In the genomic region with DNA sequence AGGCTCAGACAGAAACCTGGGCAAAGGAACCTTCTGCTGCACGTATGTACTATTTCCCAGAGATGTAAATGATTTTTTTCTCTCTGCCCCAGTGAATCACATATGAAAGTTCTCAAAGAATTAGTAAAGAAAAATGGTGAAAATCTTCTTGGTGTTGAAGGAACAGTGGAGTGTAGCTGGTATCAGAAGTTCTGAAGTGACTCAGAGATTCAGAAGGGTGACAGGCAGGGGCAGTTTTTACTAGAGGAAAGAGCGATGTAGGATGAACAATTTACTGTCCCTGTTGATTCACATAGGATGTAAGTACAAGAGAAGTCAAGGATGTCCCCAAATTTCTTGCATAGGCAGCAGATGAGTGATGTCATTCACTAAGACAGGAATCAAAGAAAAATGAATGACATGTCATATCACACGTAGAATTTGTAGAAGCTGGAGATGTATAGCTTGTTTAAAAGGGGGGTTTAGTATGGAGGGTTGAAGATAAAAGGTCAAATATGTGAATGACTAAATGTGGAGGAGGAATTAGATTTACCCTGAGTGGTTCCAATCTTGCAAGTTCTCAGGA, we compare ENCODE assay signal across 28 cellular contexts. TPM values are rescaled to one million over a fixed set of nuclear protein-coding genes. Genes with fewer than 3 reads are reported as not detected.
DNase-seq lines count a peak whose midpoint lies in the region; ATAC-seq and TF ChIP-seq lines count a peak whose summit lies in the region.
"Had no signal": no experiment of that assay in that cellular context is flagged by ENCODE, and none has a peak within 500 bp of the region (broad histone marks: within the 10 kb centered on the region; RNA-seq: fewer than 3 reads in every experiment).

No MANE protein-coding gene starts in this region.

- H3K9me3 ChIP-seq in heart right ventricle = no peaks in the 10 kb centered on the region
- H3K9me3 ChIP-seq: tibial artery had no signal

- H3K27ac Mint-ChIP-seq in nephron progenitor cell = peak overlapping the region; percentile 62
- H3K27ac Mint-ChIP-seq: activated naive CD4-positive, alpha-beta T cell treated with anti-CD3 and anti-CD28 coated beads, Interleukin-2, amount 10 ng/mL, durations not matched to agents 7 days and 5 days; activated T-cell treated with anti-CD3 and anti-CD28 coated beads, Interleukin-2, amount 50 U/mL, for 24 hours; CD8-positive, alpha-beta memory T cell; naive thymus-derived CD4-positive, alpha-beta T cell; stimulated activated naive CD8-positive, alpha-beta T cell treated with anti-CD3 and anti-CD28 coated beads, Interleukin-15, amount 100 ng/mL, for 72 hours had no signal

- no peak overlapping the region for H3K4me3 Mint-ChIP-seq in nephron progenitor cell
- H3K4me3 Mint-ChIP-seq: activated naive CD4-positive, alpha-beta T cell treated with anti-CD3 and anti-CD28 coated beads, Interleukin-2, amount 10 ng/mL, durations not matched to agents 7 days and 5 days; activated T-cell treated with anti-CD3 and anti-CD28 coated beads, Interleukin-2, amount 50 U/mL, for 24 hours; CD8-positive, alpha-beta memory T cell; naive thymus-derived CD4-positive, alpha-beta T cell; stimulated activated naive CD8-positive, alpha-beta T cell treated with anti-CD3 and anti-CD28 coated beads, Interleukin-15, amount 100 ng/mL, for 72 hours had no signal

- TF ChIP-seq CTCF in heart right ventricle (IDR thresholded peaks at IDR 0.05) = no peak
- no peak for TF ChIP-seq CTCF in nephron progenitor cell (IDR thresholded peaks at IDR 0.05)

- 96 to 97% methylated on average over 3 of the region's 3 CpGs for WGBS in heart right ventricle, 2 donors

- intact Hi-C loops in heart right ventricle (cut with DNase I) (loop anchor here in 1 of 10 donors (5.0 kb wide), 1 partner anchor 34 kb away; no protein-coding TSS in a partner anchor), left ventricle myocardium superior (cut with micrococcal nuclease) (no loop called here)

- peaks cover 51% of the 10 kb centered on the region for H3K4me1 Mint-ChIP-seq in nephron progenitor cell
- H3K4me1 Mint-ChIP-seq: activated naive CD4-positive, alpha-beta T cell treated with anti-CD3 and anti-CD28 coated beads, Interleukin-2, amount 10 ng/mL, durations not matched to agents 7 days and 5 days; CD8-positive, alpha-beta memory T cell; naive thymus-derived CD4-positive, alpha-beta T cell; stimulated activated naive CD8-positive, alpha-beta T cell treated with anti-CD3 and anti-CD28 coated beads, Interleukin-15, amount 100 ng/mL, for 72 hours had no signal

- H3K27ac ChIP-seq in heart right ventricle = peak overlapping the region in 8 of 10 donors; percentile 14 to 69 (median 34)
- H3K27ac ChIP-seq: parathyroid adenoma, RWPE1, tibial artery had no signal

- peaks cover 17% of the 10 kb centered on the region for H3K36me3 Mint-ChIP-seq in nephron progenitor cell (ENCODE audit: low read depth)
- H3K36me3 Mint-ChIP-seq: activated naive CD4-positive, alpha-beta T cell treated with anti-CD3 and anti-CD28 coated beads, Interleukin-2, amount 10 ng/mL, durations not matched to agents 7 days and 5 days; CD8-positive, alpha-beta memory T cell; naive thymus-derived CD4-positive, alpha-beta T cell had no signal

- no peak for DNase-seq in heart right ventricle
- DNase-seq in left ventricle myocardium superior = no peak
- DNase-seq in dermis blood vessel endothelial cell = peak; percentile 30
- DNase-seq in nephron progenitor cell = no peak
- DNase-seq in HUDEP-2 (lab: John Stamatoyannopoulos, UW; ENCODE audit: unreplicated experiment in 76 of 76) = no peak
- no peak for DNase-seq in NCI-H2227 treated with DMSO at 0.1 percent for 48 hours (lab: John Stamatoyannopoulos, UW)
- no peak for DNase-seq in H4 (ENCODE audit: low spot score)
- DNase-seq in NCI-H146 treated with DMSO at 0.1 percent for 48 hours (lab: John Stamatoyannopoulos, UW; ENCODE audit: unreplicated experiment) = no peak
- DNase-seq: activated naive CD4-positive, alpha-beta T cell treated with anti-CD3 and anti-CD28 coated beads, Interleukin-2, amount 10 ng/mL, durations not matched to agents 7 days and 5 days; activated T-cell treated with anti-CD3 and anti-CD28 coated beads, Interleukin-2, amount 50 U/mL, for 24 hours; anterior cingulate cortex; CD8-positive, alpha-beta memory T cell; central memory CD4-positive, alpha-beta T cell; DMS153; IMR-90; left cardiac atrium; naive thymus-derived CD4-positive, alpha-beta T cell; NCI-H1105; NCI-H2029 treated with DMSO at 0.1 percent for 48 hours; NCI-H82; stimulated activated naive CD8-positive, alpha-beta T cell treated with anti-CD3 and anti-CD28 coated beads, Interleukin-15, amount 100 ng/mL, for 72 hours; T-helper 2 cell; tibial artery had no signal

- peaks cover 4% of the 10 kb centered on the region for H3K27me3 Mint-ChIP-seq in nephron progenitor cell (ENCODE audit: low read depth, poor library complexity)
- H3K27me3 Mint-ChIP-seq: activated naive CD4-positive, alpha-beta T cell treated with anti-CD3 and anti-CD28 coated beads, Interleukin-2, amount 10 ng/mL, durations not matched to agents 7 days and 5 days; activated T-cell treated with anti-CD3 and anti-CD28 coated beads, Interleukin-2, amount 50 U/mL, for 24 hours; CD8-positive, alpha-beta memory T cell; stimulated activated naive CD8-positive, alpha-beta T cell treated with anti-CD3 and anti-CD28 coated beads, Interleukin-15, amount 100 ng/mL, for 72 hours had no signal

- no peak overlapping the region for H3K4me3 ChIP-seq in heart right ventricle
- H3K4me3 ChIP-seq: tibial artery had no signal

- H3K36me3 ChIP-seq in heart right ventricle = no peaks in the 10 kb centered on the region
- H3K36me3 ChIP-seq: tibial artery had no signal

- peaks cover 0 to 90% (median 62%) of the 10 kb centered on the region in 9 donors for H3K4me1 ChIP-seq in heart right ventricle
- H3K4me1 ChIP-seq: parathyroid adenoma had no signal

- no peaks in the 10 kb centered on the region for H3K9me3 Mint-ChIP-seq in nephron progenitor cell
- H3K9me3 Mint-ChIP-seq: activated naive CD4-positive, alpha-beta T cell treated with anti-CD3 and anti-CD28 coated beads, Interleukin-2, amount 10 ng/mL, durations not matched to agents 7 days and 5 days; stimulated activated naive CD8-positive, alpha-beta T cell treated with anti-CD3 and anti-CD28 coated beads, Interleukin-15, amount 100 ng/mL, for 72 hours had no signal

- no peak for ATAC-seq in heart right ventricle
- ATAC-seq in left ventricle myocardium superior = no peak
- ATAC-seq: naive thymus-derived CD4-positive, alpha-beta T cell; sciatic nerve; SK-N-SH treated with all-trans-retinoic acid at 6 μM for 48 hours; stimulated activated naive CD8-positive, alpha-beta T cell treated with anti-CD3 and anti-CD28 coated beads, Interleukin-15, amount 100 ng/mL, for 72 hours had no signal

- no peaks in the 10 kb centered on the region for H3K27me3 ChIP-seq in heart right ventricle
- H3K27me3 ChIP-seq: tibial artery had no signal

RNA-seq across cellular contexts. Expression of a gene that starts 26.4 kb away (rescaled TPM):
- total RNA-seq in heart right ventricle (100 to 1,000 TPM in 6 of 10 donors, 10 to 100 TPM in 4; 82.3 to 123 (median 109) TPM), left ventricle myocardium superior (75.0 TPM), dermis blood vessel endothelial cell (43.4 and 50.8 TPM in 2 replicates)
- polyA plus RNA-seq in heart right ventricle = 10 to 100 TPM; 31.7 to 36.4 TPM
- 139 and 151 TPM in 2 replicates for total RNA-seq in H4 (2014; rRNA removed; shearing (Covaris generic))
- total RNA-seq: activated CD8-positive, alpha-beta memory T cell treated with anti-CD3 and anti-CD28 coated beads for 36 hours; CD8-positive, alpha-beta memory T cell had no signal
- polyA plus RNA-seq: CD8-positive, alpha-beta memory T cell; naive thymus-derived CD4-positive, alpha-beta T cell had no signal
